In the genomic region with DNA sequence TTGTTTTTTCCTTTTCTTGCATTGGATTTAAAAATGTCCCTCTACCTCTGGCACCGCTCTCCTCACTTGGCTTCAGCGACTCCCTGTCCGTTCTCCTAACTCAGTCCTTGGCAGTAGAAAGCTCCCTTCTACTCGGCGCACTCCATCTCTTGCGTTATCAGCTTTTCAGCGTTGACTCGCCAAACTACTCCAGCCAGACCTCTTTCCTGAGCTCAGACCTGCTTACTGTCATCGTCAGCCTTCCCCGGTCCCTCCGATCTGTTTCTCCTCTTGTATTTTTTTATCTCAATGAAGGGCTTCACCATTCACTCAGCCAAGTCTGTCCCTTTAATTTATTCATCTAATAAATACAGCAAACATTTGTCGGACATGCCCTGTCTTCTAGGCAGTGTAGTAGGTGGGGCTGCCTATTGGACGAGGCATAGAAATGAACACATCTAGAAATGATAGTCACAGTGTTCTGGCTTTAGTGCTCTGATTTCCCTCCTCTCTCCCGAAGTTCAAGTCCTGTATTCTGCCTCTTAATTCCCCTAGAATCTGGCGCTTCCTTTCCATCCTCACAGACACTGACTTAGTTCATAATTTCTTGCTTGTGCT, we compare ENCODE assay signal across 8 cellular contexts. TPM values are rescaled to one million over a fixed set of nuclear protein-coding genes. Genes with fewer than 3 reads are reported as not detected.
DNase-seq lines count a peak whose midpoint lies in the region; ATAC-seq and TF ChIP-seq lines count a peak whose summit lies in the region.

No MANE protein-coding gene starts in this region.

- TF ChIP-seq CTCF in GM10248 (IDR thresholded peaks at IDR 0.05; ENCODE audit: control extremely low read depth, extremely low read depth, low read depth, missing control alignments) (no peak), OCI-LY7 (conservative IDR thresholded peaks at IDR 0.05; ENCODE audit: low read length) (no peak), progenitor cell of endocrine pancreas (IDR thresholded peaks at IDR 0.05; ENCODE audit: unreplicated experiment) (no peak)

- H3K9me3 Mint-ChIP-seq in memory B cell (no peaks in the 10 kb centered on the region), progenitor cell of endocrine pancreas (ENCODE audit: low read depth) (no peaks in the 10 kb centered on the region)

- no peaks in the 10 kb centered on the region for H3K79me2 ChIP-seq in OCI-LY7 (ENCODE audit: insufficient read depth, low read depth, low read length)

- H3K4me1 ChIP-seq in OCI-LY7 (ENCODE audit: insufficient read depth, low read length, poor library complexity, severe bottlenecking), result peaks cover 10% of the 10 kb centered on the region

- intact Hi-C loops in OCI-LY7 (cut with micrococcal nuclease; ENCODE audit: unreplicated experiment), result no loop called here

- no peaks in the 10 kb centered on the region for H3K9me3 ChIP-seq in OCI-LY7 (ENCODE audit: low read length)

- POLR2A ChIA-PET in GM10248 (lab: Yijun Ruan, JAX) (interaction anchor here (1.2 kb wide), 1 partner anchor 13 kb away, joined by 4 read pairs; no protein-coding TSS in a partner anchor), OCI-LY7 (lab: Charles Lee) (interaction anchor here (0.6 to 1.7 kb wide), 6 partner anchors 13 to 408 kb away, joined by 3 to 6 read pairs (median 4); no protein-coding TSS in a partner anchor)

- H3K36me3 ChIP-seq in OCI-LY7 (ENCODE audit: insufficient read depth, low read length), result no peaks in the 10 kb centered on the region

- H2AFZ ChIP-seq in OCI-LY7 (ENCODE audit: low read length), result peak overlapping the region; percentile 87

- H3K27ac ChIP-seq in OCI-LY7 (ENCODE audit: low read depth, low read length, poor library complexity, severe bottlenecking), result peak overlapping the region; percentile 60

- no peaks in the 10 kb centered on the region for H3K9me2 ChIP-seq in OCI-LY7 (ENCODE audit: insufficient read depth, low read length)

- peak overlapping the region; percentile 97 for H3K4me2 ChIP-seq in OCI-LY7 (ENCODE audit: low read length)

- ATAC-seq in HG02763 (IDR thresholded peaks at IDR 0.05; ENCODE audit: unreplicated experiment), result peak; percentile 14
- peak; percentile 2 for ATAC-seq in memory B cell (ENCODE audit: low read depth)

- H3K4me3 ChIP-seq in OCI-LY7 (ENCODE audit: low read depth, low read length, poor library complexity, severe bottlenecking), result peak overlapping the region; percentile 92

- no peaks in the 10 kb centered on the region for H4K20me1 ChIP-seq in OCI-LY7 (ENCODE audit: insufficient read depth, low read length)

- H3K4me3 Mint-ChIP-seq in memory B cell (no peak overlapping the region), progenitor cell of endocrine pancreas (ENCODE audit: low read depth) (no peak overlapping the region)

- CTCF ChIA-PET in GM10248 (lab: Yijun Ruan, JAX) (interaction anchor here (1.5 to 1.7 kb wide), 3 partner anchors 12 to 102 kb away, joined by 4 read pairs; no protein-coding TSS in a partner anchor), OCI-LY7 (lab: Charles Lee; ENCODE audit: unreplicated experiment) (no interaction called here)

- BruUV-seq in OCI-LY7 (replicated peaks; lab: Mats Ljungman, UMichigan), result no TSS peak

- H3K27ac Mint-ChIP-seq in memory B cell (no peak overlapping the region), progenitor cell of endocrine pancreas (no peak overlapping the region)

- H3K36me3 Mint-ChIP-seq in memory B cell, result peaks cover 1% of the 10 kb centered on the region
- H3K36me3 Mint-ChIP-seq in progenitor cell of endocrine pancreas (ENCODE audit: insufficient read depth), result no peaks in the 10 kb centered on the region

- DNase-seq in GM10248 (ENCODE audit: extremely low spot score), result peak; percentile 37
- peak; percentile 19 for DNase-seq in OCI-LY7 (ENCODE audit: low spot score)
- DNase-seq in ecto neural progenitor cell (ENCODE audit: low spot score), result peak; percentile 54
- no peak for DNase-seq in memory B cell (ENCODE audit: low spot score in 2 of 2)
- DNase-seq in progenitor cell of endocrine pancreas (ENCODE audit: low spot score, unreplicated experiment), result no peak
- no peak for DNase-seq in AML-193 (lab: John Stamatoyannopoulos, UW)
- DNase-seq in SKM-1 treated with dmso at 0.1 percent for 144 hours (lab: John Stamatoyannopoulos, UW; ENCODE audit: unreplicated experiment), result no peak

- H3K27me3 Mint-ChIP-seq in memory B cell (no peaks in the 10 kb centered on the region), progenitor cell of endocrine pancreas (no peaks in the 10 kb centered on the region)

- H3K4me1 Mint-ChIP-seq in memory B cell, result peaks cover 7% of the 10 kb centered on the region
- no peaks in the 10 kb centered on the region for H3K4me1 Mint-ChIP-seq in progenitor cell of endocrine pancreas (ENCODE audit: low read depth)

RNA-seq across cellular contexts. Expression of a gene that starts 0.9 kb away (rescaled TPM):
- total RNA-seq in OCI-LY7 (2014; rRNA removed; shearing (Covaris generic)), result 25.3 and 34.6 TPM in 2 replicates
- total RNA-seq in OCI-LY7 (2022) (41.2 and 48.7 TPM in 2 replicates), progenitor cell of endocrine pancreas (61.3 and 66.8 TPM in 2 replicates)

RNA-seq across cellular contexts. Expression of a gene that starts 12.5 kb away (rescaled TPM):
- 0.03 TPM in 1 of 2 replicates, not detected in the other for total RNA-seq in OCI-LY7 (2014; rRNA removed; shearing (Covaris generic))
- total RNA-seq in OCI-LY7 (2022), result not detected in 2 replicates
- total RNA-seq in progenitor cell of endocrine pancreas, result 68.0 and 78.2 TPM in 2 replicates

RNA-seq across cellular contexts. Expression of a gene that starts 37.4 kb away (rescaled TPM):
- total RNA-seq in OCI-LY7 (2014; rRNA removed; shearing (Covaris generic)), result 4.4 and 4.8 TPM in 2 replicates
- total RNA-seq in OCI-LY7 (2022) (8.0 and 9.4 TPM in 2 replicates), progenitor cell of endocrine pancreas (17.9 and 19.0 TPM in 2 replicates)

Comparison
In these comparisons a context has a peak if more than half of its experiments do, and no peak if none do; other contexts are left out.
1. DNase-seq: peak in GM10248 (single experiment), OCI-LY7 (single experiment) and ecto neural progenitor cell (single experiment); none in memory B cell (0 of 2), progenitor cell of endocrine pancreas (single experiment), AML-193 (0 of 2) and SKM-1 treated with dmso at 0.1 percent for 144 hours (single experiment).
2. RNA of a gene that starts 12.5 kb away (total RNA-seq): 68.0 to 78.2 TPM in progenitor cell of endocrine pancreas; 0.03 TPM in OCI-LY7; every median in the first group is over 10 times any median in the second.